Comparison of ENCODE assay signal across 12 cellular contexts in the genomic region with DNA sequence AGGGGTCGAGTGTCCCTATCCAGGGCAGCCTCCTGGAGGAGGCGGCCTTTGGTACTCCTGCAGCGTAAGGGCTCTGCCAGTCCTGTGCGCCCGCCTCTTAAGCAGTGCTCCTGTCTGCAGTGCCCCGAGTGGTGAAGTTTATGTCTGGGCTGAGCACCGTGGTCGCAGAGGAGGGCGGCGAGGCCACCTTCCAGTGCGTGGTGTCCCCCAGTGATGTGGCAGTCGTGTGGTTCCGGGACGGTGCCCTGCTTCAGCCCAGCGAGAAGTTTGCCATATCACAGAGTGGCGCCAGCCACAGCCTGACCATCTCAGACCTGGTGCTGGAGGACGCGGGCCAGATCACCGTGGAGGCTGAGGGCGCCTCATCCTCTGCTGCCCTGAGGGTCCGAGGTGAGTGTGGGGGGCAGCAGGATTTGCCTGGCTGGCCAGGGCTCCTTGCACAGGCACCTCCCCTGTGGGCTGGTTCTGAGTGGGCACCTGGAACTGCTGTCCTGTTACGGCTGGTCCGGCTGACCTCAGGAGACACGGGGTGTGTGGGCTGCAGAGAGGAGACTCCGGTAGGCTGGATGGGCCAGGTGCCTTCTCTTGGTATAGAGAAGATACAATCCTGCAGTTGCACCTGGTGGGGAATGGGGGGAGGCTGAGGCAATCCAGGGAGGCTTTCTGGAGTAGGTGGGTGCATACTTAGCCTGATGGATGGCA.
DNase-seq lines count a peak whose midpoint lies in the region; ATAC-seq, FAIRE-seq and TF ChIP-seq lines count a peak whose summit lies in the region.
"Had no signal": no experiment of that assay in that cellular context is flagged by ENCODE, and none has a peak within 500 bp of the region (broad histone marks: within the 10 kb centered on the region; RNA-seq: fewer than 3 reads in every experiment).

No MANE protein-coding gene starts in this region.

- peaks cover 5 to 73% of the 10 kb centered on the region in 2 experiments; a peak in 3 of 5 replicates for H3K4me1 ChIP-seq in K562 (replicated peaks in 1 of 2; ENCODE audit: control insufficient read depth in 2 of 2, insufficient read depth in 2 of 2, low read length in 2 of 2)
- H3K4me1 ChIP-seq in HepG2 (ENCODE audit: insufficient read depth, low read length), result peaks cover 21% of the 10 kb centered on the region; the same call in 1 of the 2 replicates

- peak overlapping the region; percentile 90; the same call in 1 of the 2 replicates for H2AFZ ChIP-seq in K562 (ENCODE audit: low read depth, low read length)
- no peak overlapping the region for H2AFZ ChIP-seq in HepG2 (ENCODE audit: low read length)

- H3K36me3 Mint-ChIP-seq in natural killer cell, result no peaks in the 10 kb centered on the region

- no peak for FAIRE-seq in K562 (lab: Jason Lieb, UNC)
- no peak for FAIRE-seq in HepG2 (lab: Jason Lieb, UNC)

- CTCF ChIA-PET in AG04449 (lab: Yijun Ruan, JAX) (interaction anchor here (1.4 kb wide), 1 partner anchor 60 kb away, joined by 3 read pairs; no protein-coding TSS in a partner anchor), K562 (lab: Yijun Ruan, JAX; ENCODE audit: low intra/inter-chr PET ratio) (no interaction called here), HepG2 (lab: Yijun Ruan, JAX; ENCODE audit: low intra/inter-chr PET ratio, low total read pairs) (no interaction called here)

- POLR2A ChIA-PET in AG04449 (lab: Yijun Ruan, JAX), result interaction anchor here (0.6 kb wide), 1 partner anchor 104 kb away, joined by 3 read pairs; no protein-coding TSS in a partner anchor
- POLR2A ChIA-PET in K562 (lab: Yijun Ruan, JAX), result interaction anchor here (0.9 to 2.3 kb wide), 5 partner anchors 9 to 183 kb away, joined by 3 to 10 read pairs (median 3); a partner anchor contains a TSS
- POLR2A ChIA-PET in HepG2 (lab: Yijun Ruan, JAX), result no interaction called here

- peaks cover 2% of the 10 kb centered on the region; the same call in 1 of the 3 replicates for H3K79me2 ChIP-seq in K562 (ENCODE audit: control insufficient read depth, insufficient read depth, low read length)
- H3K79me2 ChIP-seq in HepG2 (ENCODE audit: insufficient read depth, low read length), result no peaks in the 10 kb centered on the region

- H3K9me1 ChIP-seq in K562 (ENCODE audit: control insufficient read depth, insufficient read depth, low read length), result peaks cover 6% of the 10 kb centered on the region

- H3K4me2 ChIP-seq in K562 (ENCODE audit: insufficient read depth, low read length), result peak overlapping the region; percentile 88
- no peak overlapping the region for H3K4me2 ChIP-seq in HepG2 (ENCODE audit: low read depth, low read length)

- ATAC-seq in K562 (no peak), natural killer cell (no peak), HepG2 (no peak), GM21529 (IDR thresholded peaks at IDR 0.05; ENCODE audit: unreplicated experiment) (no peak)

- H4K20me1 ChIP-seq in K562 (replicated peaks; ENCODE audit: control insufficient read depth, insufficient read depth, low read length) (no peaks in the 10 kb centered on the region; the same call in 1 of the 2 replicates), HepG2 (ENCODE audit: insufficient read depth, low read length) (no peaks in the 10 kb centered on the region)

- no peaks in the 10 kb centered on the region for H3K9me3 Mint-ChIP-seq in natural killer cell

- intact Hi-C loops in K562 (cut with micrococcal nuclease), result no loop called here
- intact Hi-C loops in natural killer cell (cut with micrococcal nuclease), result loop anchor here (5.0 kb wide), 1 partner anchor 142 kb away; no protein-coding TSS in a partner anchor
- intact Hi-C loops in HepG2 (cut with micrococcal nuclease; ENCODE audit: unreplicated experiment), result no loop called here

- DNase-seq in AG04449 (ENCODE audit: low read depth, low spot score) (no peak), H7 (peak; percentile 70), K562 (ENCODE audit: extremely low read depth in 1 of 4, low spot score in 3 of 4) (no peak), natural killer cell (peak; percentile 13), NCI-H146 (lab: John Stamatoyannopoulos, UW) (no peak), HepG2 (ENCODE audit: low spot score) (no peak), DMS79 (lab: John Stamatoyannopoulos, UW) (no peak)
- DNase-seq: GOT3, NCI-H1694 had no signal

- in situ Hi-C loops in K562 (cut with MboI) (no loop called here), HepG2 (cut with HindIII; ENCODE audit: extremely low pct_ligation_motif_present, low pct_unique_long_range_greater_than_20kb) (no loop called here)

- 89% methylated on average over 25 of the region's 25 CpGs for WGBS in K562 (ENCODE audit: insufficient coverage, low coverage, missing lambda C conversion rate)
- WGBS in HepG2 (ENCODE audit: low lambda C conversion rate), result 49% methylated on average over 12 of the region's 25 CpGs

- TF ChIP-seq POLR2A in K562 (conservative IDR thresholded peaks at IDR 0.05) (no peak), HepG2 (IDR thresholded peaks at IDR 0.05; ENCODE audit: insufficient read depth in 1 of 2, low read depth in 2 of 2, low read length in 2 of 2) (no peak)

- peaks cover 3% of the 10 kb centered on the region; the same call in 1 of the 2 replicates for H3K27me3 ChIP-seq in H7 (ENCODE audit: control insufficient read depth, insufficient read depth, low read length)
- no peaks in the 10 kb centered on the region for H3K27me3 ChIP-seq in K562 (ENCODE audit: control insufficient read depth in 2 of 2, insufficient read depth in 2 of 2, low read length in 2 of 2)
- peaks cover 14 to 40% of the 10 kb centered on the region in 2 experiments for H3K27me3 ChIP-seq in HepG2 (ENCODE audit: control insufficient read depth in 1 of 2, insufficient read depth in 2 of 2, low read length in 2 of 2)
- H3K27me3 ChIP-seq: ovary had no signal

- H3K27me3 Mint-ChIP-seq in natural killer cell (ENCODE audit: low read depth in 2 of 2), result no peaks in the 10 kb centered on the region

- H3K9me3 ChIP-seq in K562 (replicated peaks; ENCODE audit: control insufficient read depth, insufficient read depth, low read depth, low read length) (no peaks in the 10 kb centered on the region), HepG2 (ENCODE audit: low read length) (no peaks in the 10 kb centered on the region)
- H3K9me3 ChIP-seq: ovary, SJSA1 had no signal

- peak overlapping the region; percentile 68 for H3K4me3 ChIP-seq in AG04449 (ENCODE audit: low read depth, low read length)
- no peak overlapping the region for H3K4me3 ChIP-seq in H7 (ENCODE audit: insufficient read depth, low read depth, low read length)
- H3K4me3 ChIP-seq in K562, result peak overlapping the region; percentile 54; the same call in 1 of the 2 replicates
- no peak overlapping the region for H3K4me3 ChIP-seq in HepG2 (replicated peaks in 1 of 3; ENCODE audit: insufficient read depth in 1 of 3, low read depth in 2 of 3, low read length in 3 of 3)

- H3K9ac ChIP-seq in K562 (ENCODE audit: insufficient read depth in 1 of 2, low read depth in 2 of 2, low read length in 2 of 2) (peak overlapping the region; percentile 63 to 96; a peak in 1 of 4 replicates), HepG2 (ENCODE audit: insufficient read depth, low read depth, low read length) (no peak overlapping the region)

- H3K4me1 Mint-ChIP-seq in natural killer cell, result peaks cover 0 to 27% of the 10 kb centered on the region in 2 donors

- H3K36me3 ChIP-seq in H7 (replicated peaks; ENCODE audit: control insufficient read depth, insufficient read depth, low read length) (peaks cover 2% of the 10 kb centered on the region), K562 (ENCODE audit: control insufficient read depth, insufficient read depth, low read length) (peaks cover 7% of the 10 kb centered on the region; the same call in 1 of the 3 replicates), HepG2 (replicated peaks in 1 of 2; ENCODE audit: control insufficient read depth in 1 of 2, insufficient read depth in 2 of 2, low read length in 2 of 2) (no peaks in the 10 kb centered on the region)
- H3K36me3 ChIP-seq: ovary, SJSA1 had no signal

- TF ChIP-seq CTCF in AG04449 (IDR thresholded peaks at IDR 0.05; ENCODE audit: insufficient read depth, low read length, missing control alignments), result no peak
- peak in 1 of 3 experiments; percentile 2; a peak in 1 of 6 replicates for TF ChIP-seq CTCF in K562 (IDR thresholded peaks at IDR 0.05 in 2 of 3, conservative IDR thresholded peaks at IDR 0.05 in 1 of 3; ENCODE audit: insufficient read depth in 2 of 3, low read depth in 1 of 3, low read length in 3 of 3)
- no peak for TF ChIP-seq CTCF in natural killer cell (IDR thresholded peaks at IDR 0.05)
- no peak for TF ChIP-seq CTCF in HepG2 (CRISPR knock-in tag; IDR thresholded peaks at IDR 0.05)

- no peak for TF ChIP-seq EP300 in K562 (IDR thresholded peaks at IDR 0.05; ENCODE audit: low read length)
- no peak for TF ChIP-seq EP300 in HepG2 (IDR thresholded peaks at IDR 0.05; ENCODE audit: low read depth in 2 of 2, low read length in 2 of 2)
- TF ChIP-seq EP300 in HepG2 (CRISPR knock-in tag; IDR thresholded peaks at IDR 0.05; ENCODE audit: borderline replicate concordance), result no peak

- TF ChIP-seq RAD21 in K562 (CRISPR knock-in tag; conservative IDR thresholded peaks at IDR 0.05 in 1 of 2, IDR thresholded peaks at IDR 0.05 in 1 of 2) (no peak), HepG2 (CRISPR knock-in tag; IDR thresholded peaks at IDR 0.05) (no peak)

- H3K4me3 Mint-ChIP-seq in natural killer cell, result peak overlapping the region; percentile 84

- BruUV-seq in K562 (replicated peaks; lab: Mats Ljungman, UMichigan) (no TSS peak), HepG2 (replicated peaks; lab: Mats Ljungman, UMichigan) (no TSS peak)

- H3K27ac Mint-ChIP-seq in natural killer cell, result peak overlapping the region in 1 of 2 donors; percentile 73

- H3K27ac ChIP-seq in K562 (ENCODE audit: extremely low read depth, low read depth, low read length), result no peak overlapping the region
- no peak overlapping the region for H3K27ac ChIP-seq in HepG2 (ENCODE audit: extremely low read length, insufficient read depth, low read length)
- H3K27ac ChIP-seq: SJSA1 had no signal

TF ChIP-seq in K562, 482 proteins besides CTCF, POLR2A, EP300 and RAD21 (continues in another document):
- TF ChIP-seq MYBL2 (IDR thresholded peaks at IDR 0.05; ENCODE audit: low read depth) (no peak), MYBL2 (CRISPR knock-in tag; IDR thresholded peaks at IDR 0.05; ENCODE audit: borderline replicate concordance) (0 out of 2 replicates have a peak, but pooled peaks have one; percentile 48), ETV6 (IDR thresholded peaks at IDR 0.05; ENCODE audit: borderline replicate concordance in 1 of 2, low read depth in 2 of 2, low read length in 1 of 2) (no peak), ETV6 (CRISPR knock-in tag; IDR thresholded peaks at IDR 0.05; ENCODE audit: borderline replicate concordance) (no peak)

TF ChIP-seq in HepG2, 621 proteins besides CTCF, POLR2A, EP300 and RAD21 (continues in another document):
- no peak for TF ChIP-seq GLI4 (CRISPR knock-in tag; IDR thresholded peaks at IDR 0.05; ENCODE audit: borderline replicate concordance)

Comparison
In these comparisons a context has a peak if more than half of its experiments do, and no peak if none do; other contexts are left out.
1. DNase-seq: peak in H7 (single experiment) and natural killer cell (single experiment); none in AG04449 (single experiment), K562 (0 of 4), NCI-H146 (single experiment), HepG2 (single experiment) and DMS79 (single experiment).
2. H3K4me3 ChIP-seq: peak in AG04449 (single experiment) and K562 (single experiment); none in H7 (single experiment) and HepG2 (0 of 3).